ENCODE assay signal across 18 cellular contexts in the genomic region with DNA sequence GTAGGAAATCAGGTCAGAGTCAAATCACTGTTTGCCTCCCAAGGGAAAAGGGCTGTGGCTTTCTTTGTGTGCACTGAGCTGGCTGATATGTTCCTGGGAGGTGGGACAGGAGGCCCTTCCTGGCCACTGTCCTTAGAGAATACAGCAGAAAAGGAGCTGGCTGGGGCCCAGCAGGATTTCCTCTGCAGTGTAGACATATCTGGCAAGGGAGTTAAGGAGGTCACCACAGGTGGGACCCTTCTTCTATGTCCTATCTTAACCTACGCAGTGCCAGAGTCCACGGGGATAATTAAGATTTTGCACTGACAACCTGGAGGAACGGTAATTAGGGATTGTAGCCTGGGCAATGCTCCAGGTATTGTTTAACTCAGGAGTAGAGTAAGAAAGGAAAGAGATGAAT.
"Had no signal": no experiment of that assay in that cellular context is flagged by ENCODE, and none has a peak within 500 bp of the region (broad histone marks: within the 10 kb centered on the region; RNA-seq: fewer than 3 reads in every experiment).

No MANE protein-coding gene starts in this region.

- ATAC-seq: activated CD4-positive, CD25-positive, alpha-beta regulatory T cell treated with anti-CD3 and anti-CD28 coated beads, Interleukin-2, amount 50 U/mL, for 24 hours; activated naive CD4-positive, alpha-beta T cell treated with anti-CD3 and anti-CD28 coated beads, Interleukin-2, amount 50 U/mL, for 72 hours; body of pancreas; left lung; SK-N-SH treated with all-trans-retinoic acid at 6 μM for 48 hours had no signal

- H3K4me3 Mint-ChIP-seq: activated T-cell treated with anti-CD3 and anti-CD28 coated beads, Interleukin-2, amount 50 U/mL, for 24 hours; T-helper 1 cell treated with Interleukin-12 subunit alpha and Interleukin-12 subunit beta and Interleukin-4 antibody, amounts not matched to agents 30 μg/mL and 1 μg/mL, for 36 hours; type B pancreatic cell had no signal

- H3K36me3 ChIP-seq: esophagus muscularis mucosa, left lung, right lobe of liver, spleen had no signal

- H3K9me3 ChIP-seq: body of pancreas, esophagus muscularis mucosa, left lung, right lobe of liver, spleen had no signal

- H3K4me3 ChIP-seq: body of pancreas, esophagus muscularis mucosa, left lung, right lobe of liver, spleen had no signal

- H3K9me3 Mint-ChIP-seq: activated naive CD4-positive, alpha-beta T cell treated with anti-CD3 and anti-CD28 coated beads, Interleukin-2, amount 50 U/mL, for 72 hours; activated T-cell treated with anti-CD3 and anti-CD28 coated beads, Interleukin-2, amount 50 U/mL, for 24 hours; T-helper 1 cell treated with Interleukin-12 subunit alpha and Interleukin-12 subunit beta and Interleukin-4 antibody, amounts not matched to agents 30 μg/mL and 1 μg/mL, for 36 hours; type B pancreatic cell had no signal

- H3K4me1 ChIP-seq: body of pancreas, right lobe of liver, spleen had no signal

- H3K27ac ChIP-seq: body of pancreas, left lung, right lobe of liver, spleen had no signal

- H3K36me3 Mint-ChIP-seq: activated naive CD4-positive, alpha-beta T cell treated with anti-CD3 and anti-CD28 coated beads, Interleukin-2, amount 50 U/mL, for 72 hours had no signal

- H3K27ac Mint-ChIP-seq: activated naive CD4-positive, alpha-beta T cell treated with anti-CD3 and anti-CD28 coated beads, Interleukin-2, amount 50 U/mL, for 72 hours; activated T-cell treated with anti-CD3 and anti-CD28 coated beads, Interleukin-2, amount 50 U/mL, for 24 hours; T-helper 1 cell treated with Interleukin-12 subunit alpha and Interleukin-12 subunit beta and Interleukin-4 antibody, amounts not matched to agents 30 μg/mL and 1 μg/mL, for 36 hours; type B pancreatic cell had no signal

- H3K27me3 ChIP-seq: body of pancreas, left lung, right lobe of liver had no signal

- DNase-seq: activated CD4-positive, alpha-beta T cell treated with anti-CD3 and anti-CD28 coated beads, Interleukin-2, amount 50 U/mL, for 4 hours; activated effector memory CD4-positive, alpha-beta T cell treated with Interleukin-2 at 50 U/mL for 16 hours; activated T-cell treated with anti-CD3 and anti-CD28 coated beads, Interleukin-2, amount 50 U/mL, for 24 hours; amniotic stem cell; body of pancreas; foreskin fibroblast; left lung; mesenchymal stem cell; right lobe of liver; spleen; stimulated activated CD4-positive, alpha-beta T cell treated with anti-CD3 and anti-CD28 coated beads, Interleukin-1b, Interleukin-23, amount 100 ng/mL, for 48 hours; stimulated activated naive CD4-positive, alpha-beta T cell had no signal
